ENCODE assay signal across 17 cellular contexts in the genomic region with DNA sequence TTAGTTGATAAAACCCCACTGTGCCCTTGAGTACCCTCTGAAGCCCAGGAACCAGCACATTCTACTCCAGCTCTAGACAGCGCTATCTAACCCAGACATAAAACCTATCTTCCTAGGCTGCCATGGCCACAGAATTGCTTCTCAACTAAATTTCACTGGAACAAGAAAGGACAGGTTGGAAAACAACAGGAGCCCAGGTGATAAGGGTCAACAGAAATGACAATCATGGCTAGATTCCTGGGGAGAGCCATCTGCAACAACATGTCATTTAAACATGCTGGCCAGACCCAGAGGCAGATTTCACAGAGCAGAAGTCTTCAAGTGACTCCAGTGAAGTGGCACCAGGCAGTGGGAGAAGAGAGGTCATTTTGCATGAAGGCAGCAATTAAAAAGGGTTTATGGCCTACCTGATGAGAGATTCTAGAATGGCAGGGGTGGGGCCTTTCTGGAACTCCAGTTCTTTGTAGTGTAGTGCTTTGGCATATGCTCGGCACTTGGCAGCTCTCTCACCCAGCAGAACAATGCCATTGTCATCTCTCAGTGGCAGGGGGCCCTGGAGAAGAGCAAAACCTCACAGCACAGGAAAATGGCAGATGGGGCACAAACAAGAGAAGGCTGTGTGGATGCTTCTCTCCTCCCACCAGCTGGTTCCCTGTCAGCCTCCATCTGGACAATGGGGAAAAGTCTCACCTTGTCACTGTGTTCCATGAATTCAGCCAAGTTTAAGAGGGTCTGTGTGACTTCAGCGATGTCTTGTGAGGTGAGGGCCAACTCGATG. TPM values are rescaled to one million over a fixed set of nuclear protein-coding genes. Genes with fewer than 3 reads are reported as not detected.
DNase-seq lines count a peak whose midpoint lies in the region; ATAC-seq and TF ChIP-seq lines count a peak whose summit lies in the region.
"Had no signal": no experiment of that assay in that cellular context is flagged by ENCODE, and none has a peak within 500 bp of the region (broad histone marks: within the 10 kb centered on the region; RNA-seq: fewer than 3 reads in every experiment).

No MANE protein-coding gene starts in this region.

- CTCF ChIA-PET in activated CD8-positive, alpha-beta T cell treated with anti-CD3 and anti-CD28 coated beads for 36 hours (lab: Charles Lee): interaction anchor here (3.0 kb wide), 1 partner anchor 161 kb away, joined by 12 read pairs; no protein-coding TSS in a partner anchor
- CTCF ChIA-PET in Calu3 (lab: Charles Lee): interaction anchor here (0.6 kb wide), 1 partner anchor 466 kb away, joined by 5 read pairs; no protein-coding TSS in a partner anchor

- H3K9me3 Mint-ChIP-seq in activated CD8-positive, alpha-beta T cell treated with anti-CD3 and anti-CD28 coated beads for 36 hours: no peaks in the 10 kb centered on the region
- no peaks in the 10 kb centered on the region for H3K9me3 Mint-ChIP-seq in Calu3 (ENCODE audit: low read depth, unreplicated experiment)
- H3K9me3 Mint-ChIP-seq: H9, mesothelial cell of epicardium had no signal

- H3K4me1 Mint-ChIP-seq in activated CD8-positive, alpha-beta T cell treated with anti-CD3 and anti-CD28 coated beads for 36 hours (ENCODE audit: low read depth): no peaks in the 10 kb centered on the region
- no peaks in the 10 kb centered on the region for H3K4me1 Mint-ChIP-seq in Calu3 (ENCODE audit: low read depth, unreplicated experiment)
- H3K4me1 Mint-ChIP-seq: H9, mesothelial cell of epicardium had no signal

- ATAC-seq in left lobe of liver: no peak
- no peak for ATAC-seq in activated CD8-positive, alpha-beta T cell treated with anti-CD3 and anti-CD28 coated beads for 36 hours

- POLR2A ChIA-PET in activated CD8-positive, alpha-beta T cell treated with anti-CD3 and anti-CD28 coated beads for 36 hours (lab: Charles Lee): no interaction called here

- no peaks in the 10 kb centered on the region for H3K27me3 Mint-ChIP-seq in activated CD8-positive, alpha-beta T cell treated with anti-CD3 and anti-CD28 coated beads for 36 hours
- H3K27me3 Mint-ChIP-seq in Calu3 (ENCODE audit: unreplicated experiment): no peaks in the 10 kb centered on the region

- no peak overlapping the region for H3K27ac Mint-ChIP-seq in activated CD8-positive, alpha-beta T cell treated with anti-CD3 and anti-CD28 coated beads for 36 hours
- no peak overlapping the region for H3K27ac Mint-ChIP-seq in Calu3 (ENCODE audit: unreplicated experiment)
- H3K27ac Mint-ChIP-seq: H9, mesothelial cell of epicardium had no signal

- no TSS peak for BruUV-seq in Calu3 (replicated peaks; lab: Mats Ljungman, UMichigan)

- peak; percentile 80 to 97 (median 81) for DNase-seq in NCI-H1417 (lab: John Stamatoyannopoulos, UW)
- peak; percentile 96 for DNase-seq in NCI-H2227 treated with DMSO at 0.1 percent for 48 hours (lab: John Stamatoyannopoulos, UW)
- DNase-seq in occipital lobe (lab: John Stamatoyannopoulos, UW): peak; percentile 48
- no peak for DNase-seq in left lobe of liver (ENCODE audit: low spot score)
- no peak for DNase-seq in stimulated activated CD4-positive, alpha-beta T cell treated with anti-CD3 and anti-CD28 coated beads, Interleukin-4, amount 100 ng/mL, for 4 hours
- DNase-seq in activated CD8-positive, alpha-beta T cell treated with anti-CD3 and anti-CD28 coated beads for 36 hours: no peak
- no peak for DNase-seq in Calu3
- DNase-seq: activated effector memory CD4-positive, alpha-beta T cell treated with anti-CD3 and anti-CD28 coated beads, Interleukin-2, amount 50 U/mL, for 16 hours; DMS153; effector memory CD4-positive, alpha-beta T cell; H9; spleen; WERI-Rb-1 had no signal

- peaks cover 31% of the 10 kb centered on the region for H3K36me3 Mint-ChIP-seq in activated CD8-positive, alpha-beta T cell treated with anti-CD3 and anti-CD28 coated beads for 36 hours (ENCODE audit: low read depth)
- H3K36me3 Mint-ChIP-seq in Calu3 (ENCODE audit: insufficient read depth, unreplicated experiment): no peaks in the 10 kb centered on the region

- no peak overlapping the region for H3K4me3 Mint-ChIP-seq in activated CD8-positive, alpha-beta T cell treated with anti-CD3 and anti-CD28 coated beads for 36 hours
- H3K4me3 Mint-ChIP-seq in Calu3 (ENCODE audit: low read depth, unreplicated experiment): no peak overlapping the region
- H3K4me3 Mint-ChIP-seq: H9, mesothelial cell of epicardium had no signal

- peak overlapping the region; percentile 87 for H3K27ac ChIP-seq in cingulate gyrus (ENCODE audit: low read depth, low read length)
- H3K27ac ChIP-seq: spleen, WERI-Rb-1 had no signal

- intact Hi-C loops in activated CD8-positive, alpha-beta T cell treated with anti-CD3 and anti-CD28 coated beads for 36 hours (cut with micrococcal nuclease): no loop called here
- intact Hi-C loops in Calu3 (cut with micrococcal nuclease; ENCODE audit: unreplicated experiment): no loop called here

- TF ChIP-seq CTCF in activated CD8-positive, alpha-beta T cell treated with anti-CD3 and anti-CD28 coated beads for 36 hours (IDR thresholded peaks at IDR 0.05): no peak
- TF ChIP-seq CTCF in Calu3 (IDR thresholded peaks at IDR 0.05; ENCODE audit: unreplicated experiment): no peak

RNA-seq across cellular contexts. Expression of gene ANGPTL7, which starts 9.9 kb away (rescaled TPM):
- total RNA-seq in occipital lobe (not detected), left lobe of liver (not detected), Calu3 (2022) (not detected in 2 replicates)
- not detected for total RNA-seq in activated CD8-positive, alpha-beta T cell treated with anti-CD3 and anti-CD28 coated beads for 36 hours
- total RNA-seq: fibroblast of villous mesenchyme, H9, mesothelial cell of epicardium, OCI-LY7, spleen had no signal

Comparison
In these comparisons a context has a peak if more than half of its experiments do, and no peak if none do; other contexts are left out.
1. DNase-seq: peak in NCI-H1417 (3 of 3), NCI-H2227 treated with DMSO at 0.1 percent for 48 hours (single experiment) and occipital lobe (single experiment); none in left lobe of liver (single experiment), stimulated activated CD4-positive, alpha-beta T cell treated with anti-CD3 and anti-CD28 coated beads, Interleukin-4, amount 100 ng/mL, for 4 hours (0 of 2), activated CD8-positive, alpha-beta T cell treated with anti-CD3 and anti-CD28 coated beads for 36 hours (single experiment) and Calu3 (single experiment).